8 cellular contexts compared by ENCODE assay signal in genomic region chr18:46366211-46366610, GRCh38.
"Had no signal": no experiment of that assay in that cellular context is flagged by ENCODE, and none has a peak within 500 bp of the region (broad histone marks: within the 10 kb centered on the region; RNA-seq: fewer than 3 reads in every experiment).

No MANE protein-coding gene starts in this region.

- DNase-seq: GM23248, GOT3, H7, HFFc6, IMR-90 had no signal

- ATAC-seq: HCT116 had no signal

- H3K36me3 ChIP-seq: HAP-1 had no signal

- H3K9me3 ChIP-seq: HAP-1 had no signal

- H3K27ac ChIP-seq: GM23248 had no signal

- H3K4me3 ChIP-seq: GM23248, HAP-1 had no signal

- FAIRE-seq: HTR-8/SVneo had no signal

- H3K4me1 ChIP-seq: HAP-1 had no signal

- H3K9ac ChIP-seq: GM23248 had no signal
